In the genomic region with DNA sequence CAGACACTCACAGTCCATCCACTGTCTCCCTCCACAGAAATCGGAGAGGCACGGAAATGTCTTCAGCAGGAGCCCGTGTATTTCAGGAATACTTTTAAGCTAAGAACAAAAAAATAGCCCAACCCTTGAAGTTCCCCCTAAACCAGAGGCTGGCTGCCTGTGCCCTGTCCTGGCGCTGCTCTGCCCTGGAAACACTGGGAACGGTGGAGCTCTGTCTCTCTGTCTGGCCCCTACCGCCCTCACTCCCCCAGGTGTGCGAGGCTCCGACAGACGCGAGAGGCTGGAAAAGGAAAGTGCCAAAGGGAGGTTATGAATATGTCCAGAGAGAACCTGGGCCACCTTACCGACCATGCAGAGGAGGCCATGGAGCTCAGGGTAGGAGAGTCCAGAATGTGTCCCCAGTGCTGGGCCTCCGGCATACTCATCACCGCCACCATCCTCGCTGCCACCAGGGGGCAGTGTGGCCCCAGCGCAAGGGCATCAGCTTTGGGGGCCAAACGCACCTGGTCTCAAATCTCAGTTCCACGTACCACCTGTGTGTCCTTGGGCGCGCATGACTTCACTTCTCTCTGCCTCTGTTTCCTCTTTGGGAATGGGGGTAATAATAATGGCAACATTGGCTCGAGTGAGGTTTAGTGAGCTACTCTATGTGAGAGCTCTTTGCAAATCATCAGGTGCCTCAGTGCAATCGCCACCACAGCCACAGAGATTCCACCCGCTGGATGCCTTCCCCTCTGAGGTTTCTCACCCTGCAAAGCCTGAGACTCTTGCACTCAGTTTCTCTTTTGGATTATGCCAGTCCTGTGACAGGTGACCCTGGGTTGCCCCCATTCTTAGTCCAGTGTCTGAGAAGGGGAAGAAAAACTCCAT, we compare ENCODE assay signal across 8 cellular contexts. TPM values are rescaled to one million over a fixed set of nuclear protein-coding genes. Genes with fewer than 3 reads are reported as not detected.
DNase-seq lines count a peak whose midpoint lies in the region; ATAC-seq, FAIRE-seq and TF ChIP-seq lines count a peak whose summit lies in the region.

No MANE protein-coding gene starts in this region.

- peak; percentile 13 for FAIRE-seq in urothelium cell line (lab: Jason Lieb, UNC)

- H3K27me3 ChIP-seq in BLaER1 (no peaks in the 10 kb centered on the region), Peyer's patch (no peaks in the 10 kb centered on the region)

- H3K27ac Mint-ChIP-seq in glutamatergic neuron (ENCODE audit: unreplicated experiment), result no peak overlapping the region

- TF ChIP-seq CTCF in Peyer's patch (IDR thresholded peaks at IDR 0.05) (peak; percentile 73 to 96 (median 92)), glutamatergic neuron (IDR thresholded peaks at IDR 0.05; ENCODE audit: partially characterized antibody, unreplicated experiment) (peak; percentile 97)

- no peak overlapping the region for H3K27ac ChIP-seq in BLaER1
- no peak overlapping the region for H3K27ac ChIP-seq in Peyer's patch

- intact Hi-C loops in posterior vena cava (cut with DNase I), result loop anchor here (1.0 to 5.0 kb wide), 3 partner anchors 62 to 108 kb away; partner anchors contain the start of gene TPBGL (in 1 of the 2)

- H3K27me3 Mint-ChIP-seq in glutamatergic neuron (ENCODE audit: unreplicated experiment), result peaks cover 1% of the 10 kb centered on the region

- no peak for ATAC-seq in HG02981 (IDR thresholded peaks at IDR 0.05; ENCODE audit: unreplicated experiment)

- TF ChIP-seq POLR2A in Peyer's patch (IDR thresholded peaks at IDR 0.05), result no peak

- H3K36me3 ChIP-seq in BLaER1, result no peaks in the 10 kb centered on the region
- H3K36me3 ChIP-seq in Peyer's patch, result no peaks in the 10 kb centered on the region

- H3K4me1 ChIP-seq in BLaER1 (peaks cover 49% of the 10 kb centered on the region), Peyer's patch (peaks cover 0 to 24% (median 5%) of the 10 kb centered on the region in 4 donors)

- H3K4me3 ChIP-seq in BLaER1 (no peak overlapping the region), Peyer's patch (no peak overlapping the region)

- H3K9ac ChIP-seq in BLaER1, result no peak overlapping the region

- H3K36me3 Mint-ChIP-seq in glutamatergic neuron (ENCODE audit: unreplicated experiment), result peaks cover 5% of the 10 kb centered on the region

- H3K4me3 Mint-ChIP-seq in glutamatergic neuron (ENCODE audit: unreplicated experiment), result no peak overlapping the region

- H3K9me3 ChIP-seq in BLaER1, result no peaks in the 10 kb centered on the region
- no peaks in the 10 kb centered on the region for H3K9me3 ChIP-seq in Peyer's patch

- H3K4me2 ChIP-seq in BLaER1, result peak overlapping the region; percentile 21; the same call in 1 of the 2 replicates

- H3K4me1 Mint-ChIP-seq in glutamatergic neuron (ENCODE audit: low read depth, unreplicated experiment), result no peaks in the 10 kb centered on the region

- peak; percentile 70 for DNase-seq in GM19240 (ENCODE audit: insufficient read length, low spot score)
- DNase-seq in Peyer's patch, result peak; percentile 74 to 90 (median 83)
- DNase-seq in activated T-helper 9 cell treated with anti-CD3 and anti-CD28 coated beads, Interleukin-2, amount 50 U/mL, for 16 hours (ENCODE audit: low read depth), result peak; percentile 69
- peak; percentile 80 for DNase-seq in glutamatergic neuron
- DNase-seq in posterior vena cava (ENCODE audit: low spot score), result peak; percentile 93
- peak; percentile 79 for DNase-seq in urothelium cell line (ENCODE audit: low spot score)

- H3K9me3 Mint-ChIP-seq in glutamatergic neuron (ENCODE audit: unreplicated experiment), result peaks cover 6% of the 10 kb centered on the region

- no peaks in the 10 kb centered on the region for H4K20me1 ChIP-seq in BLaER1

RNA-seq across cellular contexts. Expression of gene SLCO2B1, which starts 10.4 kb away (rescaled TPM):
- total RNA-seq in Peyer's patch (100 to 1,000 TPM in 3 of 4 donors, 10 to 100 TPM in 1; 44.6 to 297 (median 208) TPM), glutamatergic neuron (ENCODE audit: unreplicated experiment) (not detected), posterior vena cava (100 to 1,000 TPM in 1 of 2 donors, 10 to 100 TPM in 1; 95.3 to 171 TPM)

RNA-seq across cellular contexts. Expression of gene OR2AT4, which starts 43.8 kb away (rescaled TPM):
- total RNA-seq in Peyer's patch (not detected), glutamatergic neuron (ENCODE audit: unreplicated experiment) (not detected), posterior vena cava (not detected)

Comparison
In these comparisons a context has a peak if more than half of its experiments do, and no peak if none do; other contexts are left out.
1. RNA of gene SLCO2B1, which starts 10.4 kb away (total RNA-seq): 44.6 to 297 TPM in Peyer's patch and 95.3 to 171 TPM in posterior vena cava; not detected in glutamatergic neuron (single experiment); every median in the first group is over 10 times any median in the second.
2. Peak in every context shown above with its lines, with median percentiles within 50 percentile points of each other: DNase-seq.